Comparison of ENCODE assay signal across 27 cellular contexts in the genomic region with DNA sequence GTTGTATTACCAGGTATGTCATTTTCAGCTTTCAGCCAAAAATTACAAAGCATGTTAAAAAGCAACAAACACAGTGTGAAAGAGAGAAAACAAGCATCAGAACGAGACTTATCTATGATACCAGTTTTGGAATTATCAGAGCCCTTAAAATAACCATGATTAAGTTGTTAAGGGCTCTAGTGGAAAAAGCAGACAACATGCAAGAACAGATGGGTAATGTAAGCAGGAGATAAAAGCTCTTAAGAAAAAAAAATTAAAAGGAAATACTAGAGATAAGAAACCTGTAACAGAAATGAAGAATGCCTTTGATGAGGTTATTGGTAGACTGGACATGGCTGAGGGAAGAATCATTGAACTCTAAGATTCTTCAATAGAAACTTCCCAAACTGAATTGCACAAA.
DNase-seq lines count a peak whose midpoint lies in the region; ATAC-seq, FAIRE-seq and TF ChIP-seq lines count a peak whose summit lies in the region.
"Had no signal": no experiment of that assay in that cellular context is flagged by ENCODE, and none has a peak within 500 bp of the region (broad histone marks: within the 10 kb centered on the region; RNA-seq: fewer than 3 reads in every experiment).

No MANE protein-coding gene starts in this region.

- in situ Hi-C loops in K562 (cut with MboI), result no loop called here
- in situ Hi-C loops in mammary epithelial cell (cut with MboI; ENCODE audit: low sequenced_read_pairs in 2 of 2), result no loop called here

- no peaks in the 10 kb centered on the region for H3K27me3 Mint-ChIP-seq in activated T-cell treated with anti-CD3 and anti-CD28 coated beads, Interleukin-2, amount 50 U/mL, for 4 hours (ENCODE audit: low read depth)
- H3K27me3 Mint-ChIP-seq: CD4-positive, CD25-positive, alpha-beta regulatory T cell had no signal

- H3K79me2 ChIP-seq in K562 (ENCODE audit: control insufficient read depth, insufficient read depth, low read length), result no peaks in the 10 kb centered on the region
- H3K79me2 ChIP-seq in mammary epithelial cell (ENCODE audit: insufficient read depth, low read length), result no peaks in the 10 kb centered on the region

- TF ChIP-seq EP300 in K562 (IDR thresholded peaks at IDR 0.05; ENCODE audit: low read length), result no peak

- H3K36me3 ChIP-seq in K562 (ENCODE audit: control insufficient read depth, insufficient read depth, low read length), result no peaks in the 10 kb centered on the region
- H3K36me3 ChIP-seq in mesodermal cell (ENCODE audit: control insufficient read depth, insufficient read depth, low read length), result peaks cover 9% of the 10 kb centered on the region
- H3K36me3 ChIP-seq in mammary epithelial cell (ENCODE audit: insufficient read depth, low read length), result peaks cover 5% of the 10 kb centered on the region
- H3K36me3 ChIP-seq: BE2C had no signal

- H3K4me2 ChIP-seq in K562 (ENCODE audit: insufficient read depth, low read length), result no peak overlapping the region
- H3K4me2 ChIP-seq in mammary epithelial cell (ENCODE audit: insufficient read depth, low read depth, low read length), result no peak overlapping the region

- peaks cover 23% of the 10 kb centered on the region for H3K36me3 Mint-ChIP-seq in activated T-cell treated with anti-CD3 and anti-CD28 coated beads, Interleukin-2, amount 50 U/mL, for 4 hours (ENCODE audit: insufficient read depth)

- TF ChIP-seq CTCF in K562 (IDR thresholded peaks at IDR 0.05 in 2 of 3, conservative IDR thresholded peaks at IDR 0.05 in 1 of 3; ENCODE audit: insufficient read depth in 2 of 3, low read depth in 1 of 3, low read length in 3 of 3), result no peak
- no peak for TF ChIP-seq CTCF in omental fat pad (IDR thresholded peaks at IDR 0.05)
- no peak for TF ChIP-seq CTCF in mammary epithelial cell (conservative IDR thresholded peaks at IDR 0.05 in 1 of 2, IDR thresholded peaks at IDR 0.05 in 1 of 2; ENCODE audit: extremely low read depth in 1 of 2, insufficient read depth in 1 of 2, low read depth in 1 of 2, low read length in 2 of 2)

- H4K20me1 ChIP-seq in K562 (replicated peaks; ENCODE audit: control insufficient read depth, insufficient read depth, low read length), result no peaks in the 10 kb centered on the region
- H4K20me1 ChIP-seq in mammary epithelial cell (ENCODE audit: insufficient read depth, low read length), result no peaks in the 10 kb centered on the region

- CTCF ChIA-PET in K562 (lab: Yijun Ruan, JAX; ENCODE audit: low intra/inter-chr PET ratio) (no interaction called here), mammary epithelial cell (lab: Charles Lee; ENCODE audit: low non-redundant PET) (no interaction called here)

- H3K27ac ChIP-seq in K562 (ENCODE audit: extremely low read depth, low read depth, low read length) (no peak overlapping the region), mesodermal cell (ENCODE audit: low read depth, low read length, severe bottlenecking) (peak overlapping the region; percentile 84), mammary epithelial cell (ENCODE audit: insufficient read depth, low read depth, low read length) (no peak overlapping the region)

- H3K9me3 ChIP-seq in K562 (replicated peaks; ENCODE audit: control insufficient read depth, insufficient read depth, low read depth, low read length) (no peaks in the 10 kb centered on the region), mesodermal cell (ENCODE audit: control insufficient read depth, low read length) (no peaks in the 10 kb centered on the region), mammary epithelial cell (replicated peaks; ENCODE audit: insufficient read depth, low read length) (no peaks in the 10 kb centered on the region)
- H3K9me3 ChIP-seq: BE2C had no signal

- no peak for TF ChIP-seq RAD21 in K562 (CRISPR knock-in tag; conservative IDR thresholded peaks at IDR 0.05 in 1 of 2, IDR thresholded peaks at IDR 0.05 in 1 of 2)

- H3K9ac ChIP-seq in K562 (ENCODE audit: insufficient read depth in 1 of 2, low read depth in 2 of 2, low read length in 2 of 2) (no peak overlapping the region), mammary epithelial cell (ENCODE audit: insufficient read depth, low read length) (no peak overlapping the region)

- DNase-seq in GM19239 (ENCODE audit: insufficient read length, low spot score) (no peak), OCI-M1 (lab: John Stamatoyannopoulos, UW) (peak; percentile 66), K562 (ENCODE audit: extremely low read depth in 1 of 4, low spot score in 3 of 4) (no peak), omental fat pad (ENCODE audit: low spot score) (no peak), mammary epithelial cell (no peak), DMS114 treated with DMSO at 0.1 percent for 48 hours (lab: John Stamatoyannopoulos, UW; ENCODE audit: unreplicated experiment) (no peak)
- no peak for DNase-seq in activated T-cell treated with anti-CD3 and anti-CD28 coated beads, Interleukin-2, amount 50 U/mL, for 4 hours
- DNase-seq: ACHN; BE2C; C1 segment of cervical spinal cord; CD4-positive, CD25-positive, alpha-beta regulatory T cell; CD8-positive, alpha-beta memory T cell; COR-L47; DMS153; DMS79; GDM1; GOT3; H7; HFFc6; IMR-90; KBM-7 had no signal

- POLR2A ChIA-PET in K562 (lab: Yijun Ruan, JAX), result interaction anchor here (0.6 kb wide), 1 partner anchor 683 kb away, joined by 5 read pairs; no protein-coding TSS in a partner anchor

- WGBS in K562 (ENCODE audit: insufficient coverage, low coverage, missing lambda C conversion rate), result 0% methylated on average over 1 of the region's 1 CpG
- WGBS in mesodermal cell (ENCODE audit: insufficient coverage in 2 of 2), 2 experiments, result no CpG with 5 or more reads among the region's 1 CpG
- WGBS in mammary epithelial cell (ENCODE audit: low coverage, missing lambda C conversion rate), result 83% methylated on average over 1 of the region's 1 CpG

- H3K4me1 ChIP-seq in K562 (replicated peaks in 1 of 2; ENCODE audit: control insufficient read depth in 2 of 2, insufficient read depth in 2 of 2, low read length in 2 of 2) (no peaks in the 10 kb centered on the region), mesodermal cell (ENCODE audit: control insufficient read depth, insufficient read depth, low read length, poor library complexity, severe bottlenecking) (peaks cover 17% of the 10 kb centered on the region), mammary epithelial cell (ENCODE audit: insufficient read depth, low read length) (no peaks in the 10 kb centered on the region)
- H3K4me1 ChIP-seq: BE2C had no signal

- ATAC-seq in K562 (no peak), omental fat pad (ENCODE audit: low FRiP score) (no peak)
- no peak for ATAC-seq in activated T-cell treated with anti-CD3 and anti-CD28 coated beads, Interleukin-2, amount 50 U/mL, for 4 hours
- ATAC-seq: HCT116 had no signal

- H3K9me3 Mint-ChIP-seq in activated T-cell treated with anti-CD3 and anti-CD28 coated beads, Interleukin-2, amount 50 U/mL, for 4 hours, result no peaks in the 10 kb centered on the region
- H3K9me3 Mint-ChIP-seq: CD4-positive, CD25-positive, alpha-beta regulatory T cell; CD8-positive, alpha-beta memory T cell; HFFc6 had no signal

- H3K27me3 ChIP-seq in K562 (ENCODE audit: control insufficient read depth in 2 of 2, insufficient read depth in 2 of 2, low read length in 2 of 2) (peaks cover 0 to 4% of the 10 kb centered on the region in 2 experiments; a peak in 2 of 5 replicates), mammary epithelial cell (ENCODE audit: insufficient read depth, low read length) (no peaks in the 10 kb centered on the region)
- H3K27me3 ChIP-seq: BE2C had no signal

- BruUV-seq in K562 (replicated peaks; lab: Mats Ljungman, UMichigan) (no TSS peak), mammary epithelial cell (replicated peaks; lab: Mats Ljungman, UMichigan) (no TSS peak)

- no peak overlapping the region for H2AFZ ChIP-seq in K562 (ENCODE audit: low read depth, low read length)
- H2AFZ ChIP-seq in mammary epithelial cell (ENCODE audit: low read depth, low read length), result no peak overlapping the region

- no peak for TF ChIP-seq POLR2A in K562 (conservative IDR thresholded peaks at IDR 0.05)

- H3K4me3 Mint-ChIP-seq in activated T-cell treated with anti-CD3 and anti-CD28 coated beads, Interleukin-2, amount 50 U/mL, for 4 hours, result no peak overlapping the region
- H3K4me3 Mint-ChIP-seq: CD4-positive, CD25-positive, alpha-beta regulatory T cell; CD8-positive, alpha-beta memory T cell; HFFc6 had no signal

- intact Hi-C loops in K562 (cut with micrococcal nuclease), result no loop called here
- intact Hi-C loops in mammary epithelial cell (cut with micrococcal nuclease), result no loop called here

- H3K4me3 ChIP-seq in K562 (no peak overlapping the region), mesodermal cell (ENCODE audit: extremely low read depth, insufficient read depth, low read length, poor library complexity, severe bottlenecking) (no peak overlapping the region), mammary epithelial cell (replicated peaks in 1 of 3; ENCODE audit: insufficient read depth in 1 of 3, low read depth in 2 of 3, low read length in 3 of 3) (no peak overlapping the region)

- peak; percentile 14 for FAIRE-seq in GM19239 (lab: Jason Lieb, UNC)
- FAIRE-seq in K562 (lab: Jason Lieb, UNC), result peak; percentile 11
- FAIRE-seq: A204.1, D721Med, GM12892, HTR-8/SVneo had no signal

- no peaks in the 10 kb centered on the region for H3K4me1 Mint-ChIP-seq in activated T-cell treated with anti-CD3 and anti-CD28 coated beads, Interleukin-2, amount 50 U/mL, for 4 hours (ENCODE audit: low read depth)
- H3K4me1 Mint-ChIP-seq: CD8-positive, alpha-beta memory T cell had no signal

- no peaks in the 10 kb centered on the region for H3K9me1 ChIP-seq in K562 (ENCODE audit: control insufficient read depth, insufficient read depth, low read length)

- dilution Hi-C loops in mammary epithelial cell (cut with HindIII; ENCODE audit: low sequenced_read_pairs), result no loop called here

TF ChIP-seq in K562, 482 proteins besides CTCF, POLR2A, EP300 and RAD21 (continues in another document):
- TF ChIP-seq CBFA2T3 (IDR thresholded peaks at IDR 0.05) (peak; percentile 60), TAF9B (IDR thresholded peaks at IDR 0.05; ENCODE audit: partially characterized antibody) (peak; percentile 14)
